ENCODE assay signal across 24 cellular contexts in genomic region chr6:167839343-167839742, GRCh38. TPM values are rescaled to one million over a fixed set of nuclear protein-coding genes. Genes with fewer than 3 reads are reported as not detected.
DNase-seq lines count a peak whose midpoint lies in the region; ATAC-seq and TF ChIP-seq lines count a peak whose summit lies in the region.
"Had no signal": no experiment of that assay in that cellular context is flagged by ENCODE, and none has a peak within 500 bp of the region (broad histone marks: within the 10 kb centered on the region; RNA-seq: fewer than 3 reads in every experiment).

No MANE protein-coding gene starts in this region.

- no peaks in the 10 kb centered on the region for H3K36me3 Mint-ChIP-seq in Caco-2 (ENCODE audit: insufficient read depth, unreplicated experiment)
- H3K36me3 Mint-ChIP-seq: CD4-positive, alpha-beta memory T cell had no signal

- no peak overlapping the region for H2AK5ac ChIP-seq in neuronal stem cell (ENCODE audit: low read depth, low read length)

- no peak overlapping the region for H2BK12ac ChIP-seq in neuronal stem cell (ENCODE audit: low read length)

- no TSS peak for BruUV-seq in Caco-2 (replicated peaks; lab: Mats Ljungman, UMichigan)

- H3K27ac ChIP-seq in HEK293 (ENCODE audit: extremely low read depth, low read depth, low read length) (no peak overlapping the region), neuronal stem cell (replicated peaks; ENCODE audit: low read length) (no peak overlapping the region)
- H3K27ac ChIP-seq: cardiac muscle cell, pancreas, sigmoid colon, tibial nerve had no signal

- no peak overlapping the region for H3K9ac ChIP-seq in neuronal stem cell (ENCODE audit: low read depth, low read length, poor library complexity)

- no peaks in the 10 kb centered on the region for H3K27me3 ChIP-seq in neuronal stem cell (ENCODE audit: control insufficient read depth in 3 of 3, insufficient read depth in 3 of 3, low read depth in 1 of 3, low read length in 3 of 3)
- H3K27me3 ChIP-seq in Caco-2 (replicated peaks; ENCODE audit: control insufficient read depth, insufficient read depth, low read length): no peaks in the 10 kb centered on the region
- H3K27me3 ChIP-seq: cardiac muscle cell, pancreas, sigmoid colon, tibial nerve had no signal

- peak overlapping the region; percentile 13 for H3K4me2 ChIP-seq in neuronal stem cell (ENCODE audit: insufficient read depth, low read length, poor library complexity, severe bottlenecking)

- H3K14ac ChIP-seq in neuronal stem cell (ENCODE audit: low read length): no peak overlapping the region

- POLR2A ChIA-PET in HEK293 (lab: Yijun Ruan, JAX): interaction anchor here (1.0 to 1.1 kb wide), 2 partner anchors 10 to 16 kb away, joined by 3 to 4 read pairs; no protein-coding TSS in a partner anchor
- POLR2A ChIA-PET in Caco-2 (lab: Charles Lee): interaction anchor here (0.6 kb wide), 1 partner anchor 20 kb away, joined by 13 read pairs; no protein-coding TSS in a partner anchor

- WGBS in neuronal stem cell (ENCODE audit: extremely low coverage in 2 of 2, insufficient read length in 2 of 2, insufficient replicate concordance in 1 of 2), 2 donors: no CpG with 5 or more reads among the region's 3 CpGs

- intact Hi-C loops in Caco-2 (cut with micrococcal nuclease; ENCODE audit: unreplicated experiment): no loop called here

- H2BK15ac ChIP-seq in neuronal stem cell (ENCODE audit: low read length): no peak overlapping the region

- no peak overlapping the region for H2BK5ac ChIP-seq in neuronal stem cell (ENCODE audit: low read length)

- H3K27me3 Mint-ChIP-seq in Caco-2 (ENCODE audit: insufficient read depth, unreplicated experiment): no peaks in the 10 kb centered on the region

- no peaks in the 10 kb centered on the region for H3K36me3 ChIP-seq in HEK293 (ENCODE audit: control insufficient read depth in 2 of 2, insufficient read depth in 1 of 2, low read length in 2 of 2)
- H3K36me3 ChIP-seq in neuronal stem cell (replicated peaks in 1 of 2; ENCODE audit: control insufficient read depth in 2 of 2, insufficient read depth in 2 of 2, low read length in 2 of 2): no peaks in the 10 kb centered on the region
- H3K36me3 ChIP-seq in Caco-2 (ENCODE audit: control insufficient read depth, insufficient read depth, low read length): no peaks in the 10 kb centered on the region
- H3K36me3 ChIP-seq: cardiac muscle cell, pancreas, sigmoid colon, tibial nerve had no signal

- TF ChIP-seq CTCF in HEK293 (tag by site-specific recombination; IDR thresholded peaks at IDR 0.05) (no peak), choroid plexus epithelial cell (conservative IDR thresholded peaks at IDR 0.05; ENCODE audit: low read depth, low read length) (no peak), Caco-2 (IDR thresholded peaks at IDR 0.05; ENCODE audit: insufficient read depth in 1 of 2, low read depth in 1 of 2, low read length in 1 of 2, severe bottlenecking in 1 of 2, unreplicated experiment in 1 of 2) (no peak)

- H3K4me1 ChIP-seq in HEK293 (ENCODE audit: control insufficient read depth, insufficient read depth, low read length): peaks cover 37% of the 10 kb centered on the region
- peaks cover 21 to 23% of the 10 kb centered on the region in 2 donors for H3K4me1 ChIP-seq in neuronal stem cell (ENCODE audit: control insufficient read depth in 2 of 2, insufficient read depth in 1 of 2, low read depth in 1 of 2, low read length in 2 of 2)
- H3K4me1 ChIP-seq in Caco-2: peaks cover 48% of the 10 kb centered on the region

- CTCF ChIA-PET in HEK293 (lab: Yijun Ruan, JAX) (no interaction called here), Caco-2 (lab: Charles Lee) (no interaction called here)

- no peak overlapping the region for H4K8ac ChIP-seq in neuronal stem cell (ENCODE audit: low read depth, low read length)

- no peak overlapping the region for H3K4me3 ChIP-seq in HEK293 (ENCODE audit: low read depth, low read length)
- no peak overlapping the region for H3K4me3 ChIP-seq in choroid plexus epithelial cell (ENCODE audit: low read depth, low read length)
- H3K4me3 ChIP-seq in neuronal stem cell (ENCODE audit: low read length in 2 of 2): no peak overlapping the region
- H3K4me3 ChIP-seq in Caco-2 (ENCODE audit: low read depth, low read length): no peak overlapping the region
- H3K4me3 ChIP-seq: cardiac muscle cell, pancreas, sigmoid colon, tibial nerve had no signal

- H3K18ac ChIP-seq in neuronal stem cell (ENCODE audit: low read length): no peak overlapping the region

- no peak overlapping the region for H3K27ac Mint-ChIP-seq in Caco-2 (ENCODE audit: unreplicated experiment)
- H3K27ac Mint-ChIP-seq: CD4-positive, alpha-beta memory T cell; naive thymus-derived CD4-positive, alpha-beta T cell had no signal

- no peak overlapping the region for H4K91ac ChIP-seq in neuronal stem cell (ENCODE audit: low read depth, low read length, poor library complexity)

- no peak for ATAC-seq in HG02588 (IDR thresholded peaks at IDR 0.05; ENCODE audit: unreplicated experiment)
- ATAC-seq: naive thymus-derived CD4-positive, alpha-beta T cell; pancreas; stimulated activated naive CD8-positive, alpha-beta T cell treated with anti-CD3 and anti-CD28 coated beads, Interleukin-15, Interleukin-2, amounts not matched to agents 100 U/mL and 50 U/mL, for 24 hours had no signal

- no peak overlapping the region for H3K4ac ChIP-seq in neuronal stem cell (ENCODE audit: low read length)

- no peaks in the 10 kb centered on the region for H3K79me1 ChIP-seq in neuronal stem cell (ENCODE audit: low read depth, low read length)

- H3K4me3 Mint-ChIP-seq in Caco-2 (ENCODE audit: unreplicated experiment): no peak overlapping the region
- H3K4me3 Mint-ChIP-seq: CD4-positive, alpha-beta memory T cell; naive thymus-derived CD4-positive, alpha-beta T cell had no signal

- no peak overlapping the region for H2BK120ac ChIP-seq in neuronal stem cell (ENCODE audit: low read depth, low read length)

- H3K4me1 Mint-ChIP-seq in Caco-2 (ENCODE audit: low read depth, unreplicated experiment): peaks cover 13% of the 10 kb centered on the region

- no peaks in the 10 kb centered on the region for H3K9me3 ChIP-seq in HEK293 (ENCODE audit: control insufficient read depth, insufficient read depth, low read depth, low read length)
- H3K9me3 ChIP-seq in neuronal stem cell (replicated peaks in 1 of 2; ENCODE audit: control insufficient read depth in 2 of 2, insufficient read depth in 1 of 2, low read depth in 1 of 2, low read length in 2 of 2): no peaks in the 10 kb centered on the region
- H3K9me3 ChIP-seq in Caco-2: no peaks in the 10 kb centered on the region
- H3K9me3 ChIP-seq: pancreas, sigmoid colon, tibial nerve had no signal

- H3K23ac ChIP-seq in neuronal stem cell (ENCODE audit: low read depth, low read length, poor library complexity): no peak overlapping the region

- H3K9me3 Mint-ChIP-seq in Caco-2 (ENCODE audit: unreplicated experiment): no peaks in the 10 kb centered on the region
- H3K9me3 Mint-ChIP-seq: CD4-positive, alpha-beta memory T cell; naive thymus-derived CD4-positive, alpha-beta T cell had no signal

- no peak overlapping the region for H2AFZ ChIP-seq in neuronal stem cell (ENCODE audit: low read length)

- DNase-seq in NOMO-1 (lab: John Stamatoyannopoulos, UW; ENCODE audit: unreplicated experiment in 2 of 2) (peak; percentile 24 to 55), choroid plexus epithelial cell (ENCODE audit: low read depth) (peak; percentile 43), neuronal stem cell (ENCODE audit: low spot score) (no peak), Caco-2 (no peak)
- DNase-seq in stimulated activated naive CD4-positive, alpha-beta T cell treated with Interleukin-2 at 50 U/mL for 16 hours (lab: John Stamatoyannopoulos, UW): no peak
- no peak for DNase-seq in stimulated activated CD4-positive, alpha-beta T cell treated with anti-CD3 and anti-CD28 coated beads, Interleukin-2, amount 100 ng/mL, for 24 hours
- DNase-seq: activated CD4-positive, alpha-beta T cell treated with anti-CD3 and anti-CD28 coated beads, Interleukin-2, amount 50 U/mL, for 4 hours; amniotic stem cell; CD4-positive, alpha-beta memory T cell; erythroblast; GDM1; GOT3; Karpas-422; mesendoderm; naive thymus-derived CD4-positive, alpha-beta T cell; NCI-H1105 treated with DMSO at 0.1 percent for 48 hours; NCI-H524 treated with DMSO at 0.1 percent for 48 hours; pancreas; sigmoid colon; stimulated activated naive CD8-positive, alpha-beta T cell treated with anti-CD3 and anti-CD28 coated beads, Interleukin-15, Interleukin-2, amounts not matched to agents 100 U/mL and 50 U/mL, for 24 hours had no signal

TF ChIP-seq in HEK293, 187 proteins besides CTCF, POLR2A, EP300 and RAD21 (continues in another document):
- TF ChIP-seq ZNF19 (tag by site-specific recombination; IDR thresholded peaks at IDR 0.05; ENCODE audit: low read depth) (no peak), BCL6B (tag by site-specific recombination; IDR thresholded peaks at IDR 0.05) (no peak), ZNF645 (tag by site-specific recombination; IDR thresholded peaks at IDR 0.05) (no peak), SCRT1 (tag by site-specific recombination; IDR thresholded peaks at IDR 0.05; ENCODE audit: borderline replicate concordance) (no peak), ZNF558 (tag by site-specific recombination; IDR thresholded peaks at IDR 0.05) (no peak), ZNF792 (tag by site-specific recombination; IDR thresholded peaks at IDR 0.05) (no peak), ZNF394 (tag by site-specific recombination; IDR thresholded peaks at IDR 0.05; ENCODE audit: borderline replicate concordance) (no peak)

RNA-seq across cellular contexts. Expression of gene AFDN, which starts 12.6 kb away (rescaled TPM):
- polyA plus RNA-seq in neuronal stem cell (2013, experiment 1 of 2): 182 TPM
- 190 TPM for polyA plus RNA-seq in neuronal stem cell (2013, experiment 2 of 2)
- total RNA-seq in Caco-2 (2022): 177 TPM in 2 replicates

Comparison
In these comparisons a context has a peak if more than half of its experiments do, and no peak if none do; other contexts are left out.
1. DNase-seq: peak in NOMO-1 (2 of 2) and choroid plexus epithelial cell (single experiment); none in neuronal stem cell (single experiment), stimulated activated naive CD4-positive, alpha-beta T cell treated with Interleukin-2 at 50 U/mL for 16 hours (single experiment), Caco-2 (0 of 2) and stimulated activated CD4-positive, alpha-beta T cell treated with anti-CD3 and anti-CD28 coated beads, Interleukin-2, amount 100 ng/mL, for 24 hours (0 of 2).